ENCODE assay signal across 8 cellular contexts in the genomic region with DNA sequence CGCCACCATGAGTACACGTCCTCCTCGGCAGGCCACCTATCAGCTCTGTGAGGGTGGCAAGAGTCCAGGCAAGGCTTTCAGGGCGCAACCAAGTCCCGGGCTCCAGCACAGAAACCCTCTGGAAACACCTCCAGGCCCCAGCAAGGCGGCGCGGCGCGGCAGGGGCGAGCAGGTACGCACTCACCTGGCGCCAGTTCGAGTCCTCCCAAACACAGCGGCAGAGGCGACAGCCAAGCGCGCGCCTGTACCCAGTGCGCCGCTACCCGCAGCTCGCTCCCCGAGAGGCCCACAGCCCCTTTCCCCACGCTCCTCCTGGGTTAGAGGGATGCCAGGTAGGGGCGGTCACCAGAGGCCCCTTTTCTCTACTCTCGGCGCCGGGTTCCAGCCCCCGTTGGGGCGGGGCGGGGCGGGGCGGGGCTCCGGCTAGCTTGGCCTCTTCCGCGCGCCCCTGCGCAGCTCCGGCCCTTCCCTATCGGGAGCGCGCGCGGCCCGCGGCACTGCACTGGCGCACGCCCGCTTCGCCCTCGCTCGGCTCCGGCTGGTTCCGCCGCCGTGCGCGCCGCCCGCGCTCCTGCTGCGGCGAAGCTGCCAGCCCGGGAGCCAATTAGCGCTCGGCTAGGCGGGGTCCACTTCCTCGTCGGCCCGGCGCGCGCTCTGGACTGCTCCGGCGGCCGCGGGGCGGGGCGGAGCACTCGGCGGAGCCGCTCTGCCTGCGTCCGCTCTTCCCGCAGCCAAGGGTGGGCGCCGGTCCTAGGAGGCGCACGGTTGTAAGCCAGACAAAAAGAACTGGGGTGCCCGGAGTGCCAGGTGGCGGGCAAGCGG. TPM values are rescaled to one million over a fixed set of nuclear protein-coding genes. Genes with fewer than 3 reads are reported as not detected.
DNase-seq lines count a peak whose midpoint lies in the region; ATAC-seq, FAIRE-seq and TF ChIP-seq lines count a peak whose summit lies in the region.

A gene (minus strand): TSS at position 332 of the 822 bp plus-strand sequence. CDS start 5,040 bp downstream, outside the sequence.
A gene with protein sequence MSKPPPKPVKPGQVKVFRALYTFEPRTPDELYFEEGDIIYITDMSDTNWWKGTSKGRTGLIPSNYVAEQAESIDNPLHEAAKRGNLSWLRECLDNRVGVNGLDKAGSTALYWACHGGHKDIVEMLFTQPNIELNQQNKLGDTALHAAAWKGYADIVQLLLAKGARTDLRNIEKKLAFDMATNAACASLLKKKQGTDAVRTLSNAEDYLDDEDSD (plus strand): TSS at position 691 of the 822 bp plus-strand sequence. CDS start 179 bp downstream, outside the sequence.

- H3K4me1 ChIP-seq in HUES48 (ENCODE audit: control insufficient read depth, insufficient read depth, low read length) (peaks cover 29% of the 10 kb centered on the region), NT2/D1 (ENCODE audit: insufficient read depth, insufficient read length) (peaks cover 3% of the 10 kb centered on the region), H1 (replicated peaks in 1 of 4; ENCODE audit: control insufficient read depth in 3 of 4, insufficient read depth in 4 of 4, low read length in 3 of 4) (peaks cover 0 to 9% (median 5%) of the 10 kb centered on the region in 4 experiments; a peak in 4 of 7 replicates), mesendoderm (ENCODE audit: control insufficient read depth, low read depth, low read length) (peaks cover 11% of the 10 kb centered on the region)

- no peaks in the 10 kb centered on the region for H3K9me3 ChIP-seq in HUES48 (ENCODE audit: control insufficient read depth, insufficient read depth, low read length)
- no peaks in the 10 kb centered on the region for H3K9me3 ChIP-seq in NT2/D1 (ENCODE audit: insufficient read depth, low read length)
- no peaks in the 10 kb centered on the region for H3K9me3 ChIP-seq in H1 (ENCODE audit: insufficient read depth in 2 of 2, low read depth in 1 of 2, low read length in 1 of 2)

- CTCF ChIA-PET in activated CD8-positive, alpha-beta memory T cell treated with anti-CD3 and anti-CD28 coated beads, Interleukin-2, amount 10 ng/mL, durations not matched to agents 7 days and 5 days (lab: Charles Lee), result interaction anchor here (0.7 to 4.0 kb wide), 16 partner anchors 10 to 152 kb away, joined by 3 to 16 read pairs (median 4); a partner anchor contains a TSS
- CTCF ChIA-PET in H1 (lab: Charles Lee; ENCODE audit: partially characterized antibody), result interaction anchor here (0.5 to 1.2 kb wide), 4 partner anchors 12 to 1181 kb away, joined by 3 to 5 read pairs (median 4); no protein-coding TSS in a partner anchor

- H3K4me3 ChIP-seq in HUES48 (ENCODE audit: low read depth, low read length) (peak within 1 kb of the TSS; percentile 74), NT2/D1 (ENCODE audit: insufficient read length, low read depth) (peak within 1 kb of the TSS; percentile 83), H1 (ENCODE audit: extremely low read depth in 1 of 4, insufficient read depth in 2 of 4, low read depth in 3 of 4, low read length in 4 of 4) (peak within 1 kb of the TSS; percentile 80 to 85 (median 81)), mesendoderm (ENCODE audit: low read length) (peak within 1 kb of the TSS; percentile 84)

- H3K23ac ChIP-seq in H1 (ENCODE audit: insufficient read length), result no peak within 1 kb of the TSS
- H3K23ac ChIP-seq in mesendoderm (ENCODE audit: low read length), result peak within 1 kb of the TSS; percentile 20

- peak; percentile 91 for DNase-seq in Caki2 (ENCODE audit: low read depth)
- DNase-seq in NT2/D1 (ENCODE audit: low read depth, low spot score), result peak; percentile 90
- DNase-seq in activated CD8-positive, alpha-beta memory T cell treated with anti-CD3 and anti-CD28 coated beads, Interleukin-2, amount 10 ng/mL, durations not matched to agents 7 days and 5 days, result peak; percentile 95
- DNase-seq in H1 (ENCODE audit: low read depth in 1 of 2, low spot score in 2 of 2), result peak; percentile 81 to 89
- DNase-seq in mesendoderm, result peak; percentile 98
- peak; percentile 94 for DNase-seq in stimulated activated CD8-positive, alpha-beta memory T cell treated with anti-CD3 and anti-CD28 coated beads, Interleukin-12 subunit alpha, Interleukin-12 subunit beta, amount 100 ng/mL, for 4 hours (ENCODE audit: low read depth)

- TF ChIP-seq EP300 in H1 (IDR thresholded peaks at IDR 0.05; ENCODE audit: borderline replicate concordance in 1 of 2, low read depth in 2 of 2, low read length in 2 of 2), result 0 out of 3 replicates have a peak, but pooled peaks of 1 of the 2 experiments have one; percentile 5

- H2BK20ac ChIP-seq in H1 (ENCODE audit: low read length), result no peak within 1 kb of the TSS

- H3K56ac ChIP-seq in H1 (replicated peaks; ENCODE audit: insufficient read length, low read depth, low read length) (peak within 1 kb of the TSS; percentile 83), mesendoderm (ENCODE audit: low read length) (peak within 1 kb of the TSS; percentile 95)

- peak within 1 kb of the TSS; percentile 80 for H3K14ac ChIP-seq in H1 (ENCODE audit: insufficient read length)

- no peaks in the 10 kb centered on the region; the same call in 1 of the 2 replicates for H3K27me3 ChIP-seq in HUES48 (ENCODE audit: control insufficient read depth, insufficient read depth, low read length)
- peaks cover 4% of the 10 kb centered on the region for H3K27me3 ChIP-seq in NT2/D1 (ENCODE audit: insufficient read depth, insufficient read length)
- no peaks in the 10 kb centered on the region for H3K27me3 ChIP-seq in H1 (replicated peaks in 1 of 4; ENCODE audit: control insufficient read depth in 3 of 4, extremely low read depth in 1 of 4, insufficient read depth in 3 of 4, low read length in 3 of 4)
- no peaks in the 10 kb centered on the region for H3K27me3 ChIP-seq in mesendoderm (ENCODE audit: insufficient read depth, low read length, poor library complexity)

- peak; percentile 91 for ATAC-seq in GM21423 (IDR thresholded peaks at IDR 0.05; ENCODE audit: unreplicated experiment)
- peak; percentile 89 for ATAC-seq in activated CD8-positive, alpha-beta memory T cell treated with anti-CD3 and anti-CD28 coated beads, Interleukin-2, amount 10 ng/mL, durations not matched to agents 7 days and 5 days

- H3K4me2 ChIP-seq in H1 (ENCODE audit: insufficient read depth in 1 of 2, low read depth in 2 of 2, low read length in 2 of 2), result peak within 1 kb of the TSS; percentile 85 to 95
- peak within 1 kb of the TSS; percentile 77 for H3K4me2 ChIP-seq in mesendoderm (ENCODE audit: low read length)

- H2BK12ac ChIP-seq in H1 (ENCODE audit: low read depth, low read length), result peak within 1 kb of the TSS; percentile 13; the same call in 1 of the 2 replicates

- peak within 1 kb of the TSS; percentile 93 for H3K4me3 Mint-ChIP-seq in activated CD8-positive, alpha-beta memory T cell treated with anti-CD3 and anti-CD28 coated beads, Interleukin-2, amount 10 ng/mL, durations not matched to agents 7 days and 5 days

- H3K79me1 ChIP-seq in H1 (ENCODE audit: low read depth, low read length) (no peaks in the 10 kb centered on the region; the same call in 1 of the 2 replicates), mesendoderm (ENCODE audit: low read length) (peaks cover 6% of the 10 kb centered on the region)

- H2BK120ac ChIP-seq in H1 (replicated peaks; ENCODE audit: low read depth, low read length), result no peak within 1 kb of the TSS
- no peak within 1 kb of the TSS for H2BK120ac ChIP-seq in mesendoderm (ENCODE audit: low read depth, low read length)

- H4K91ac ChIP-seq in H1 (replicated peaks; ENCODE audit: insufficient read length, low read length), result peak within 1 kb of the TSS; percentile 87

- TF ChIP-seq CTCF in H1 (IDR thresholded peaks at IDR 0.05; ENCODE audit: control extremely low read depth in 1 of 3, insufficient read depth in 1 of 3, low read depth in 1 of 3, low read length in 3 of 3), result no peak

- H3K27ac ChIP-seq in HUES48 (ENCODE audit: low read depth, low read length), result peak within 1 kb of the TSS; percentile 80
- H3K27ac ChIP-seq in H1 (ENCODE audit: low read depth, low read length), result peak within 1 kb of the TSS; percentile 81
- peak within 1 kb of the TSS; percentile 92 for H3K27ac ChIP-seq in mesendoderm (ENCODE audit: low read depth, low read length)

- no peaks in the 10 kb centered on the region for H3K27me3 Mint-ChIP-seq in activated CD8-positive, alpha-beta memory T cell treated with anti-CD3 and anti-CD28 coated beads, Interleukin-2, amount 10 ng/mL, durations not matched to agents 7 days and 5 days

- H3K4me1 Mint-ChIP-seq in activated CD8-positive, alpha-beta memory T cell treated with anti-CD3 and anti-CD28 coated beads, Interleukin-2, amount 10 ng/mL, durations not matched to agents 7 days and 5 days, result peaks cover 62% of the 10 kb centered on the region

- no peak for FAIRE-seq in H1 (lab: Jason Lieb, UNC)

- no peak for TF ChIP-seq RAD21 in H1 (IDR thresholded peaks at IDR 0.05 in 1 of 2, conservative IDR thresholded peaks at IDR 0.05 in 1 of 2; ENCODE audit: low read depth in 2 of 2, low read length in 2 of 2)

- no peak within 1 kb of the TSS for H2AK5ac ChIP-seq in H1 (ENCODE audit: low read depth, low read length)
- H2AK5ac ChIP-seq in mesendoderm (ENCODE audit: low read length), result no peak within 1 kb of the TSS

- H3K9me3 Mint-ChIP-seq in activated CD8-positive, alpha-beta memory T cell treated with anti-CD3 and anti-CD28 coated beads, Interleukin-2, amount 10 ng/mL, durations not matched to agents 7 days and 5 days (ENCODE audit: low read depth), result no peaks in the 10 kb centered on the region

- POLR2A ChIA-PET in H1 (lab: Charles Lee; ENCODE audit: partially characterized antibody), result interaction anchor here (0.8 to 2.5 kb wide), 5 partner anchors 34 to 136 kb away, joined by 3 to 12 read pairs (median 5); a partner anchor contains a TSS

- H2BK15ac ChIP-seq in H1 (ENCODE audit: low read length) (no peak within 1 kb of the TSS), mesendoderm (replicated peaks; ENCODE audit: low read depth) (no peak within 1 kb of the TSS)

- WGBS in H1 (ENCODE audit: extremely low coverage in 1 of 2, insufficient coverage in 1 of 2, insufficient read length in 1 of 2, insufficient replicate concordance in 2 of 2, low coverage in 1 of 2, low lambda C conversion rate in 2 of 2, missing lambda C conversion rate in 1 of 2), 2 experiments, result 0% methylated on average over 56 of the region's 93 CpGs; no CpG with 5 or more reads in 1 of the 2 experiments
- no CpG with 5 or more reads among the region's 93 CpGs for WGBS in mesendoderm (ENCODE audit: extremely low coverage, insufficient coverage, low lambda C conversion rate)

- peak within 1 kb of the TSS; percentile 92 for H4K5ac ChIP-seq in H1 (ENCODE audit: insufficient read length, low read depth, low read length)
- H4K5ac ChIP-seq in mesendoderm (ENCODE audit: low read length), result no peak within 1 kb of the TSS

- H3K23me2 ChIP-seq in H1 (ENCODE audit: low read depth, low read length), result peaks cover 2% of the 10 kb centered on the region; the same call in 1 of the 2 replicates

- H3K36me3 ChIP-seq in HUES48 (ENCODE audit: control insufficient read depth, insufficient read depth, low read length) (no peaks in the 10 kb centered on the region), NT2/D1 (ENCODE audit: insufficient read depth, insufficient read length, low read length) (no peaks in the 10 kb centered on the region), H1 (ENCODE audit: control insufficient read depth in 2 of 4, insufficient read depth in 4 of 4, low read length in 3 of 4) (no peaks in the 10 kb centered on the region), mesendoderm (ENCODE audit: control insufficient read depth, insufficient read depth, low read length) (no peaks in the 10 kb centered on the region)

- H2AFZ ChIP-seq in H1 (ENCODE audit: low read length), result peak within 1 kb of the TSS; percentile 96; the same call in 1 of the 2 replicates

- H4K8ac ChIP-seq in H1 (ENCODE audit: extremely low read depth, insufficient read depth, low read length) (peak within 1 kb of the TSS; percentile 28), mesendoderm (ENCODE audit: low read depth, low read length) (no peak within 1 kb of the TSS)

- H3K36me3 Mint-ChIP-seq in activated CD8-positive, alpha-beta memory T cell treated with anti-CD3 and anti-CD28 coated beads, Interleukin-2, amount 10 ng/mL, durations not matched to agents 7 days and 5 days, result peaks cover 46% of the 10 kb centered on the region

- in situ Hi-C loops in Caki2 (cut with HindIII; ENCODE audit: low pct_unique_long_range_greater_than_20kb, low sequenced_read_pairs), result no loop called here

- H3K18ac ChIP-seq in H1 (ENCODE audit: extremely low read depth, low read length) (peak within 1 kb of the TSS; percentile 93; the same call in 1 of the 2 replicates), mesendoderm (ENCODE audit: low read length) (peak within 1 kb of the TSS; percentile 77)

- H2BK5ac ChIP-seq in H1 (ENCODE audit: low read depth, low read length) (peak within 1 kb of the TSS; percentile 91), mesendoderm (ENCODE audit: low read length) (peak within 1 kb of the TSS; percentile 89)

- H3K27ac Mint-ChIP-seq in activated CD8-positive, alpha-beta memory T cell treated with anti-CD3 and anti-CD28 coated beads, Interleukin-2, amount 10 ng/mL, durations not matched to agents 7 days and 5 days, result peak within 1 kb of the TSS; percentile 97

- peak; percentile 58 to 66 for TF ChIP-seq POLR2A in H1 (IDR thresholded peaks at IDR 0.05; ENCODE audit: control extremely low read depth in 1 of 2, low read depth in 2 of 2, low read length in 2 of 2)

- H3K4ac ChIP-seq in H1 (replicated peaks; ENCODE audit: insufficient read length, low read depth, low read length), result no peak within 1 kb of the TSS
- peak within 1 kb of the TSS; percentile 74 for H3K4ac ChIP-seq in mesendoderm (ENCODE audit: low read depth, low read length)

- H4K20me1 ChIP-seq in H1 (replicated peaks in 1 of 2; ENCODE audit: control insufficient read depth in 1 of 2, insufficient read depth in 2 of 2, low read length in 2 of 2), result peaks cover 0 to 1% of the 10 kb centered on the region in 2 experiments

- H3K9ac ChIP-seq in HUES48 (ENCODE audit: low read depth, low read length) (peak within 1 kb of the TSS; percentile 74), NT2/D1 (ENCODE audit: insufficient read length, low read depth) (peak within 1 kb of the TSS; percentile 83), H1 (replicated peaks in 1 of 4; ENCODE audit: extremely low read depth in 1 of 4, low read depth in 3 of 4, low read length in 3 of 4) (peak within 1 kb of the TSS; percentile 83 to 87 (median 86)), mesendoderm (ENCODE audit: low read length) (peak within 1 kb of the TSS; percentile 95)

- peaks cover 0 to 9% of the 10 kb centered on the region in 2 experiments; a peak in 2 of 4 replicates for H3K79me2 ChIP-seq in H1 (ENCODE audit: control insufficient read depth in 1 of 2, insufficient read depth in 2 of 2, low read length in 2 of 2)
- H3K79me2 ChIP-seq in mesendoderm (ENCODE audit: control insufficient read depth, insufficient read depth, low read length), result peaks cover 7% of the 10 kb centered on the region

RNA-seq across cellular contexts. Expression of the first gene that starts in this region (rescaled TPM):
- 23.3 and 28.4 TPM in 2 replicates for total RNA-seq in Caki2 (2014; rRNA removed; shearing (Covaris generic); ENCODE audit: low replicate concordance)
- 10 to 100 TPM; 24.8 to 40.0 TPM for total RNA-seq in activated CD8-positive, alpha-beta memory T cell treated with anti-CD3 and anti-CD28 coated beads, Interleukin-2, amount 10 ng/mL, durations not matched to agents 7 days and 5 days
- total RNA-seq in H1 (2021; fragmentation: NEBNext Ultra II Directional; extraction: Animal tissue kit (Norgen Biotek cat#: 25700)), result 8.1 and 9.1 TPM in 2 replicates
- polyA plus RNA-seq in H1 (2011; rRNA removed), result 3.5 and 5.8 TPM in 2 replicates
- 8.0 TPM for polyA plus RNA-seq in H1 (2011; cell fraction: cytosol; rRNA removed)
- 5.4 TPM for polyA plus RNA-seq in H1 (2011; cell fraction: nucleus; rRNA removed)
- polyA plus RNA-seq in H1 (2012, experiment 1 of 2), result 6.3 to 11.2 TPM (median 7.8 TPM) in 4 replicates
- polyA plus RNA-seq in H1 (2012, experiment 2 of 2), result 2.0 TPM
- polyA plus RNA-seq in H1 (2013, experiment 1 of 2), result 7.4 TPM
- 7.7 TPM for polyA plus RNA-seq in H1 (2013, experiment 2 of 2)
- polyA minus RNA-seq in H1 (2011; rRNA and poly(A)+ RNA removed), result 2.9 and 3.4 TPM in 2 replicates
- 1.8 TPM for polyA minus RNA-seq in H1 (2011; cell fraction: cytosol; rRNA and poly(A)+ RNA removed)
- 8.4 TPM for polyA minus RNA-seq in H1 (2011; cell fraction: nucleus; rRNA and poly(A)+ RNA removed)
- 7.8 TPM for polyA plus RNA-seq in mesendoderm (2013, experiment 1 of 2)
- polyA plus RNA-seq in mesendoderm (2013, experiment 2 of 2), result 7.5 TPM

RNA-seq across cellular contexts. Expression of the second gene that starts in this region (rescaled TPM):
- total RNA-seq in Caki2 (2014; rRNA removed; shearing (Covaris generic); ENCODE audit: low replicate concordance), result 9.0 and 12.4 TPM in 2 replicates
- total RNA-seq in activated CD8-positive, alpha-beta memory T cell treated with anti-CD3 and anti-CD28 coated beads, Interleukin-2, amount 10 ng/mL, durations not matched to agents 7 days and 5 days, result 100 to 1,000 TPM; 149 to 198 TPM
- 18.6 and 18.9 TPM in 2 replicates for total RNA-seq in H1 (2021; fragmentation: NEBNext Ultra II Directional; extraction: Animal tissue kit (Norgen Biotek cat#: 25700))
- polyA plus RNA-seq in H1 (2011; rRNA removed), result 3.0 and 5.0 TPM in 2 replicates
- polyA plus RNA-seq in H1 (2011; cell fraction: cytosol; rRNA removed), result 5.2 TPM
- 1.6 TPM for polyA plus RNA-seq in H1 (2011; cell fraction: nucleus; rRNA removed)
- 12.7 to 20.2 TPM (median 14.0 TPM) in 4 replicates for polyA plus RNA-seq in H1 (2012, experiment 1 of 2)
- polyA plus RNA-seq in H1 (2012, experiment 2 of 2), result 5.3 TPM
- 10.6 TPM for polyA plus RNA-seq in H1 (2013, experiment 1 of 2)
- 10.6 TPM for polyA plus RNA-seq in H1 (2013, experiment 2 of 2)
- 10.8 and 11.0 TPM in 2 replicates for polyA minus RNA-seq in H1 (2011; rRNA and poly(A)+ RNA removed)
- polyA minus RNA-seq in H1 (2011; cell fraction: cytosol; rRNA and poly(A)+ RNA removed), result 6.9 TPM
- polyA minus RNA-seq in H1 (2011; cell fraction: nucleus; rRNA and poly(A)+ RNA removed), result 6.9 TPM
- 16.5 TPM for polyA plus RNA-seq in mesendoderm (2013, experiment 1 of 2)
- polyA plus RNA-seq in mesendoderm (2013, experiment 2 of 2), result 17.2 TPM

Comparison
In these comparisons a context has a peak if more than half of its experiments do, and no peak if none do; other contexts are left out.
1. Peak in every context shown above with its lines: DNase-seq, ATAC-seq, H3K4me3 ChIP-seq and H3K27ac ChIP-seq.